In genomic region chr12:52436000-52436827, GRCh38 we compare ENCODE assay signal across 18 cellular contexts. TPM values are rescaled to one million over a fixed set of nuclear protein-coding genes. Genes with fewer than 3 reads are reported as not detected.
DNase-seq lines count a peak whose midpoint lies in the region; ATAC-seq and TF ChIP-seq lines count a peak whose summit lies in the region.
"Had no signal": no experiment of that assay in that cellular context is flagged by ENCODE, and none has a peak within 500 bp of the region (broad histone marks: within the 10 kb centered on the region; RNA-seq: fewer than 3 reads in every experiment).

No MANE protein-coding gene starts in this region.

- intact Hi-C loops in PC-9 (cut with micrococcal nuclease; ENCODE audit: unreplicated experiment): no loop called here

- H3K9me2 ChIP-seq in PC-9 (ENCODE audit: insufficient read depth): no peaks in the 10 kb centered on the region

- ATAC-seq in GM21367 (IDR thresholded peaks at IDR 0.05; ENCODE audit: unreplicated experiment): no peak
- ATAC-seq: gastroesophageal sphincter; stimulated activated memory B cell treated with anti-CD40 and anti-IgM and Interleukin-4, amounts not matched to agents 10 μg/mL and 1 μg/mL and 100 μg/mL, for 72 hours had no signal

- H3F3A ChIP-seq in PC-9 (ENCODE audit: insufficient read depth, low read depth): peaks cover 44% of the 10 kb centered on the region

- H3K79me2 ChIP-seq in PC-9 (ENCODE audit: low read depth): no peaks in the 10 kb centered on the region

- no peak overlapping the region for H3K4me3 ChIP-seq in PC-9
- H3K4me3 ChIP-seq: dorsolateral prefrontal cortex, gastroesophageal sphincter, vagina had no signal

- no peaks in the 10 kb centered on the region for H3K9me3 ChIP-seq in PC-9 (ENCODE audit: insufficient read depth, low read depth)
- H3K9me3 ChIP-seq: gastroesophageal sphincter, vagina had no signal

- H3K4me1 ChIP-seq in PC-9 (replicated peaks; ENCODE audit: insufficient read depth): peaks cover 65% of the 10 kb centered on the region
- H3K4me1 ChIP-seq: gastroesophageal sphincter had no signal

- TF ChIP-seq CTCF in PC-9 (conservative IDR thresholded peaks at IDR 0.05) (no peak), neural crest cell (conservative IDR thresholded peaks at IDR 0.05) (no peak)

- no peaks in the 10 kb centered on the region for H3K36me3 ChIP-seq in PC-9 (ENCODE audit: low read depth)
- H3K36me3 ChIP-seq: gastroesophageal sphincter, vagina had no signal

- H3K9me3 Mint-ChIP-seq in neural crest cell: peaks cover 3% of the 10 kb centered on the region
- H3K9me3 Mint-ChIP-seq: stimulated activated memory B cell treated with anti-CD40 and anti-IgM and Interleukin-4, amounts not matched to agents 10 μg/mL and 1 μg/mL and 100 μg/mL, for 72 hours had no signal

- H3K27me3 Mint-ChIP-seq in neural crest cell (ENCODE audit: low read depth): peaks cover 8% of the 10 kb centered on the region

- H3K4me3 Mint-ChIP-seq in neural crest cell: no peak overlapping the region
- H3K4me3 Mint-ChIP-seq: stimulated activated memory B cell treated with anti-CD40 and anti-IgM and Interleukin-4, amounts not matched to agents 10 μg/mL and 1 μg/mL and 100 μg/mL, for 72 hours had no signal

- TF ChIP-seq EP300 in Ishikawa (IDR thresholded peaks at IDR 0.05; ENCODE audit: borderline replicate concordance): peak; percentile 22; the same call in 1 of the 2 replicates

- H3K4me1 Mint-ChIP-seq in neural crest cell: peaks cover 17% of the 10 kb centered on the region
- H3K4me1 Mint-ChIP-seq: stimulated activated memory B cell treated with anti-CD40 and anti-IgM and Interleukin-4, amounts not matched to agents 10 μg/mL and 1 μg/mL and 100 μg/mL, for 72 hours had no signal

- no peak for TF ChIP-seq RAD21 in Ishikawa (IDR thresholded peaks at IDR 0.05; ENCODE audit: low read depth)

- no peaks in the 10 kb centered on the region for H4K20me1 ChIP-seq in PC-9 (ENCODE audit: insufficient read depth)

- CTCF ChIA-PET in PC-9 (lab: Charles Lee): interaction anchor here (0.5 to 0.6 kb wide), 2 partner anchors 17 to 510 kb away, joined by 5 to 7 read pairs; no protein-coding TSS in a partner anchor

- H3K27ac Mint-ChIP-seq in neural crest cell (ENCODE audit: unreplicated experiment): peak overlapping the region; percentile 82
- H3K27ac Mint-ChIP-seq: stimulated activated memory B cell treated with anti-CD40 and anti-IgM and Interleukin-4, amounts not matched to agents 10 μg/mL and 1 μg/mL and 100 μg/mL, for 72 hours had no signal

- no peaks in the 10 kb centered on the region for H3K36me3 Mint-ChIP-seq in neural crest cell (ENCODE audit: low read depth)
- H3K36me3 Mint-ChIP-seq: stimulated activated memory B cell treated with anti-CD40 and anti-IgM and Interleukin-4, amounts not matched to agents 10 μg/mL and 1 μg/mL and 100 μg/mL, for 72 hours had no signal

- no peaks in the 10 kb centered on the region for H3K27me3 ChIP-seq in PC-9 (ENCODE audit: insufficient read depth, low read depth)
- H3K27me3 ChIP-seq: vagina had no signal

- peak overlapping the region; percentile 56 for H3K4me2 ChIP-seq in PC-9

- DNase-seq in PC-9 (peak; percentile 77 to 95), epithelial cell of prostate (ENCODE audit: low read depth, low spot score) (peak; percentile 86), neural crest cell (ENCODE audit: low read depth, low spot score) (no peak), cerebellar cortex (ENCODE audit: low spot score) (no peak), NCI-H2227 treated with DMSO at 0.1 percent for 48 hours (lab: John Stamatoyannopoulos, UW) (no peak), G401 (ENCODE audit: low spot score) (no peak)
- DNase-seq: activated CD4-positive, alpha-beta T cell treated with anti-CD3 and anti-CD28 coated beads for 48 hours; activated T-cell treated with anti-CD3 and anti-CD28 coated beads, Interleukin-2, amount 50 U/mL, for 1 hour; dorsolateral prefrontal cortex; NCI-H446 treated with DMSO at 0.1 percent for 48 hours; stimulated activated CD4-positive, alpha-beta T cell treated with anti-CD3 and anti-CD28 coated beads, Interleukin-4, amount 100 ng/mL, for 4 hours had no signal

- POLR2A ChIA-PET in PC-9 (lab: Charles Lee; ENCODE audit: unreplicated experiment): interaction anchor here (0.6 to 1.1 kb wide), 4 partner anchors 57 to 288 kb away, joined by 3 to 10 read pairs (median 5); partner anchors contain the start of gene KRT6A

- in situ Hi-C loops in G401 (cut with HindIII; ENCODE audit: low sequenced_read_pairs): no loop called here

- H2AFZ ChIP-seq in PC-9: no peak overlapping the region

- BruUV-seq in PC-9 (replicated peaks; lab: Mats Ljungman, UMichigan): TSS peak; percentile 57

- peak overlapping the region; percentile 86 for H3K27ac ChIP-seq in PC-9
- H3K27ac ChIP-seq in epithelial cell of prostate: peak overlapping the region; percentile 99
- H3K27ac ChIP-seq: C4-2B, dorsolateral prefrontal cortex, gastroesophageal sphincter, vagina had no signal

TF ChIP-seq in Ishikawa, 13 proteins besides CTCF, POLR2A, EP300 and RAD21:
- TF ChIP-seq TCF12 (IDR thresholded peaks at IDR 0.05; ENCODE audit: low read depth) (no peak; the same call in 1 of the 2 replicates), TEAD4 (IDR thresholded peaks at IDR 0.05) (0 out of 2 replicates have a peak, but pooled peaks have one; percentile 5)
TF ChIP-seq in Ishikawa: peak in this region for 1.

RNA-seq across cellular contexts. Expression of gene KRT75, which starts 2.0 kb away (rescaled TPM):
- not detected in 2 replicates for total RNA-seq in PC-9 (2021)
- not detected in 2 replicates for total RNA-seq in neural crest cell
- 0.20 and 0.43 TPM in 2 replicates for total RNA-seq in G401 (2014; rRNA removed; shearing (Covaris generic))
- total RNA-seq: dorsolateral prefrontal cortex, gastroesophageal sphincter, vagina had no signal

RNA-seq across cellular contexts. Expression of gene KRT6B, which starts 15.7 kb away (rescaled TPM):
- total RNA-seq in PC-9 (2021) (0.98 and 1.1 TPM in 2 replicates), neural crest cell (not detected in 2 replicates)
- not detected in 2 replicates for total RNA-seq in G401 (2014; rRNA removed; shearing (Covaris generic))
- total RNA-seq: dorsolateral prefrontal cortex had no signal

RNA-seq across cellular contexts. Expression of gene KRT82, which starts 30.1 kb away (rescaled TPM):
- not detected in 2 replicates for total RNA-seq in PC-9 (2021)
- not detected in 2 replicates for total RNA-seq in neural crest cell
- not detected in 2 replicates for total RNA-seq in G401 (2014; rRNA removed; shearing (Covaris generic))
- total RNA-seq: gastroesophageal sphincter, HT-29, vagina had no signal

RNA-seq across cellular contexts. Expression of gene KRT6C, which starts 37.4 kb away (rescaled TPM):
- total RNA-seq in PC-9 (2021): not detected in 2 replicates
- not detected in 2 replicates for total RNA-seq in neural crest cell
- not detected in 2 replicates for total RNA-seq in G401 (2014; rRNA removed; shearing (Covaris generic))
- total RNA-seq: dorsolateral prefrontal cortex, HT-29 had no signal

RNA-seq across cellular contexts. Expression of gene KRT84, which starts 50.8 kb away (rescaled TPM):
- total RNA-seq in PC-9 (2021) (not detected in 2 replicates), neural crest cell (not detected in 2 replicates)
- not detected in 2 replicates for total RNA-seq in G401 (2014; rRNA removed; shearing (Covaris generic))
- total RNA-seq: gastroesophageal sphincter, HT-29, vagina had no signal

Comparison
In these comparisons a context has a peak if more than half of its experiments do, and no peak if none do; other contexts are left out.
1. DNase-seq: peak in PC-9 (2 of 2) and epithelial cell of prostate (single experiment); none in neural crest cell (single experiment), cerebellar cortex (single experiment), NCI-H2227 treated with DMSO at 0.1 percent for 48 hours (single experiment) and G401 (single experiment).